In the genomic region with DNA sequence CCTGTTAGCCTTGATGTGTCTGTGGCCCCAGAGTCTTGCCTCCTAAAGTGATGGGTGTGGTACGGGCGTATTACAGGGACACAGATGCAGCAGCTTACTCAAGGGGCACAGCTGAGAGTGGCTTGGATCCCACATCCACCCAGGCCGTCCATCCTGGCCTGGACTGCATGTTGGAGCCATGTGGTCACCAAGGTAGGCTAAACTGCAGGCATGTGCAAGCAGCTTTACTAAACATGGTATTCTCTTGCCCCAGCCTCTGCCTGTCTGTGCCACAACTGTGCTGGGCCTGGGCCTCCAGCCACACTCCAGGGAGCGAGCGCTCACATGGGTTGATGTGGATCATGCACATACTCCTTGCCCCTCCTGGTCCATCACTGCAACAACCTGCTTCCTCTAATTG, we compare ENCODE assay signal across 30 cellular contexts. TPM values are rescaled to one million over a fixed set of nuclear protein-coding genes. Genes with fewer than 3 reads are reported as not detected.
DNase-seq lines count a peak whose midpoint lies in the region; ATAC-seq and TF ChIP-seq lines count a peak whose summit lies in the region.
"Had no signal": no experiment of that assay in that cellular context is flagged by ENCODE, and none has a peak within 500 bp of the region (broad histone marks: within the 10 kb centered on the region; RNA-seq: fewer than 3 reads in every experiment).

No MANE protein-coding gene starts in this region.

- H3K36me3 Mint-ChIP-seq in natural killer cell treated with Interleukin-12 subunit alpha and Interleukin-12 subunit beta and Interleukin-15 and Interleukin-18, amount 100 ng/mL, for 72 hours, result no peaks in the 10 kb centered on the region
- no peaks in the 10 kb centered on the region for H3K36me3 Mint-ChIP-seq in natural killer cell

- H3K9me3 Mint-ChIP-seq in natural killer cell treated with Interleukin-12 subunit alpha and Interleukin-12 subunit beta and Interleukin-15 and Interleukin-18, amount 100 ng/mL, for 72 hours, result no peaks in the 10 kb centered on the region
- H3K9me3 Mint-ChIP-seq in natural killer cell, result no peaks in the 10 kb centered on the region
- H3K9me3 Mint-ChIP-seq: CD8-positive, alpha-beta T cell had no signal

- H3K9me3 ChIP-seq in right lobe of liver (no peaks in the 10 kb centered on the region), spleen (no peaks in the 10 kb centered on the region)
- H3K9me3 ChIP-seq: A549, Caco-2, SJSA1 had no signal

- TF ChIP-seq CTCF in natural killer cell (IDR thresholded peaks at IDR 0.05) (no peak), right lobe of liver (IDR thresholded peaks at IDR 0.05) (no peak), spleen (IDR thresholded peaks at IDR 0.05 in 8 of 11, conservative IDR thresholded peaks at IDR 0.05 in 3 of 11) (no peak)

- no peak for ATAC-seq in natural killer cell treated with Interleukin-12 subunit alpha and Interleukin-12 subunit beta and Interleukin-15 and Interleukin-18, amount 100 ng/mL, for 72 hours
- ATAC-seq in natural killer cell, result no peak
- no peak for ATAC-seq in right lobe of liver
- ATAC-seq in GM18870 (IDR thresholded peaks at IDR 0.05; ENCODE audit: unreplicated experiment), result no peak
- no peak for ATAC-seq in GM21737 (IDR thresholded peaks at IDR 0.05; ENCODE audit: unreplicated experiment)
- ATAC-seq: A549; CD8-positive, alpha-beta T cell; GM12878; HCT116; Right ventricle myocardium inferior had no signal

- H3K27ac Mint-ChIP-seq in natural killer cell treated with Interleukin-12 subunit alpha and Interleukin-12 subunit beta and Interleukin-15 and Interleukin-18, amount 100 ng/mL, for 72 hours, result no peak overlapping the region
- H3K27ac Mint-ChIP-seq in natural killer cell, result no peak overlapping the region
- H3K27ac Mint-ChIP-seq: CD8-positive, alpha-beta T cell had no signal

- H3K4me1 ChIP-seq in right lobe of liver (no peaks in the 10 kb centered on the region), spleen (peaks cover 0 to 7% (median 0%) of the 10 kb centered on the region in 6 donors)
- H3K4me1 ChIP-seq: A549, Caco-2 had no signal

- peak; percentile 38 for DNase-seq in natural killer cell treated with Interleukin-12 subunit alpha and Interleukin-12 subunit beta and Interleukin-15 and Interleukin-18, amount 100 ng/mL, for 72 hours (ENCODE audit: low spot score)
- DNase-seq in natural killer cell, result no peak
- peak in 2 of 3 donors; percentile 15 to 28 for DNase-seq in right lobe of liver
- peak; percentile 41 for DNase-seq in spleen
- no peak for DNase-seq in activated T-cell treated with anti-CD3 and anti-CD28 coated beads, Interleukin-2, amount 50 U/mL, for 1 hour
- DNase-seq: AML-193; C1 segment of cervical spinal cord; Caco-2; CD8-positive, alpha-beta T cell; DMS 273 treated with DMSO at 0.1 percent for 48 hours; DMS79; EL; GDM1; IMR-90; KG1; MM.1S; NCI-H2029; NCI-H446; NCI-H524 treated with DMSO at 0.1 percent for 48 hours; NCI-H82; NK-92 treated with Interleukin-12 subunit alpha and Interleukin-12 subunit beta, amount 100 ng/mL, for 24 hours; PC-9 had no signal

- TF ChIP-seq POLR2A in right lobe of liver (IDR thresholded peaks at IDR 0.05) (no peak), spleen (IDR thresholded peaks at IDR 0.05) (no peak)

- H3K27ac ChIP-seq in right lobe of liver (no peak overlapping the region), spleen (no peak overlapping the region)
- H3K27ac ChIP-seq: A549, PC-9, SJSA1 had no signal

- H3K36me3 ChIP-seq in right lobe of liver (peaks cover 0 to 7% (median 0%) of the 10 kb centered on the region in 4 donors), spleen (peaks cover 0 to 48% (median 9%) of the 10 kb centered on the region in 6 donors)
- H3K36me3 ChIP-seq: SJSA1 had no signal

- no peaks in the 10 kb centered on the region for H3K27me3 ChIP-seq in right lobe of liver
- H3K27me3 ChIP-seq in spleen (replicated peaks in 1 of 7), result peaks cover 0 to 6% (median 0%) of the 10 kb centered on the region in 7 donors
- H3K27me3 ChIP-seq: SJSA1 had no signal

- intact Hi-C loops in natural killer cell (cut with micrococcal nuclease) (no loop called here), right lobe of liver (cut with DNase I) (no loop called here), spleen (cut with DNase I; ENCODE audit: low total_unique reads) (loop anchor here (5.0 to 10.0 kb wide), 2 partner anchors 46 to 193 kb away; a partner anchor contains a TSS)

- peaks cover 0 to 3% of the 10 kb centered on the region in 2 donors for H3K4me1 Mint-ChIP-seq in natural killer cell treated with Interleukin-12 subunit alpha and Interleukin-12 subunit beta and Interleukin-15 and Interleukin-18, amount 100 ng/mL, for 72 hours (ENCODE audit: low read depth in 2 of 2)
- peaks cover 3 to 9% of the 10 kb centered on the region in 2 donors for H3K4me1 Mint-ChIP-seq in natural killer cell

- 100% methylated on average over 2 of the region's 5 CpGs for WGBS in right lobe of liver (ENCODE audit: insufficient coverage, low coverage, low lambda C conversion rate, missing lambda C conversion rate)
- 85 to 100% (median 92%) methylated on average over 5 of the region's 5 CpGs for WGBS in spleen, 5 donors

- no peak overlapping the region for H3K4me3 ChIP-seq in right lobe of liver
- no peak overlapping the region for H3K4me3 ChIP-seq in spleen
- H3K4me3 ChIP-seq: A549, GM12878, PC-9, SJSA1 had no signal

- peaks cover 12 to 16% of the 10 kb centered on the region in 2 donors for H3K27me3 Mint-ChIP-seq in natural killer cell treated with Interleukin-12 subunit alpha and Interleukin-12 subunit beta and Interleukin-15 and Interleukin-18, amount 100 ng/mL, for 72 hours
- H3K27me3 Mint-ChIP-seq in natural killer cell (ENCODE audit: low read depth in 2 of 2), result peaks cover 14 to 17% of the 10 kb centered on the region in 2 donors

- H3K4me3 Mint-ChIP-seq in natural killer cell treated with Interleukin-12 subunit alpha and Interleukin-12 subunit beta and Interleukin-15 and Interleukin-18, amount 100 ng/mL, for 72 hours, result no peak overlapping the region
- H3K4me3 Mint-ChIP-seq in natural killer cell, result no peak overlapping the region
- H3K4me3 Mint-ChIP-seq: CD8-positive, alpha-beta T cell had no signal

RNA-seq across cellular contexts. Expression of a gene that starts 6.1 kb away (rescaled TPM):
- not detected for total RNA-seq in natural killer cell treated with Interleukin-12 subunit alpha and Interleukin-12 subunit beta and Interleukin-15 and Interleukin-18, amount 100 ng/mL, for 72 hours
- total RNA-seq in natural killer cell (not detected), right lobe of liver (under 1 TPM in 2 of 6 experiments, not detected in 4; 0.18 to 0.37 TPM), spleen (under 1 TPM in 1 of 7 donors, not detected in 6; 0.39 TPM)
- under 1 TPM; 0.04 to 0.06 (median 0.05) TPM for polyA plus RNA-seq in spleen
- total RNA-seq: Caco-2; CD8-positive, alpha-beta T cell; GM12878; PC-9; RPMI7951; SJSA1 had no signal
- polyA plus RNA-seq: GM12878, IMR-90 had no signal

RNA-seq across cellular contexts. Expression of a gene that starts 7.0 kb away (rescaled TPM):
- total RNA-seq in natural killer cell treated with Interleukin-12 subunit alpha and Interleukin-12 subunit beta and Interleukin-15 and Interleukin-18, amount 100 ng/mL, for 72 hours, result 10 to 100 TPM in 1 of 2 donors, 1 to 10 TPM in 1; 3.7 to 11.9 TPM
- total RNA-seq in natural killer cell, result 1 to 10 TPM; 4.6 to 7.4 (median 5.6) TPM
- total RNA-seq in right lobe of liver, result 10 to 100 TPM; 13.5 to 19.4 (median 16.0) TPM
- total RNA-seq in spleen, result 10 to 100 TPM; 23.1 to 34.2 (median 28.2) TPM
- 10 to 100 TPM in 2 of 3 donors, 1 to 10 TPM in 1; 8.2 to 18.9 (median 16.5) TPM for polyA plus RNA-seq in spleen

RNA-seq across cellular contexts. Expression of a gene that starts 7.4 kb away (rescaled TPM):
- 10 to 100 TPM; 46.4 to 78.1 TPM for total RNA-seq in natural killer cell treated with Interleukin-12 subunit alpha and Interleukin-12 subunit beta and Interleukin-15 and Interleukin-18, amount 100 ng/mL, for 72 hours
- total RNA-seq in natural killer cell (10 to 100 TPM; 11.2 to 13.0 (median 12.7) TPM), right lobe of liver (10 to 100 TPM in 1 of 6 experiments, 1 to 10 TPM in 5; 5.2 to 10.8 (median 7.6) TPM), spleen (10 to 100 TPM in 6 of 7 donors, 1 to 10 TPM in 1; 9.5 to 20.6 (median 12.5) TPM)
- polyA plus RNA-seq in spleen, result 10 to 100 TPM; 18.5 to 26.6 (median 21.2) TPM

RNA-seq across cellular contexts. Expression of a gene that starts 18.1 kb away (rescaled TPM):
- total RNA-seq in natural killer cell treated with Interleukin-12 subunit alpha and Interleukin-12 subunit beta and Interleukin-15 and Interleukin-18, amount 100 ng/mL, for 72 hours, result 1 to 10 TPM; 7.9 to 8.4 TPM
- total RNA-seq in natural killer cell (10 to 100 TPM; 15.0 to 24.7 (median 18.4) TPM), right lobe of liver (10 to 100 TPM in 3 of 6 experiments, 1 to 10 TPM in 3; 6.5 to 19.2 (median 11.7) TPM), spleen (10 to 100 TPM; 17.1 to 24.6 (median 20.7) TPM)
- polyA plus RNA-seq in spleen, result 10 to 100 TPM; 12.8 to 41.7 (median 23.2) TPM

RNA-seq across cellular contexts. Expression of a gene that starts 24.7 kb away (rescaled TPM):
- 10 to 100 TPM; 28.0 to 33.2 TPM for total RNA-seq in natural killer cell treated with Interleukin-12 subunit alpha and Interleukin-12 subunit beta and Interleukin-15 and Interleukin-18, amount 100 ng/mL, for 72 hours
- total RNA-seq in natural killer cell (10 to 100 TPM; 32.8 to 42.2 (median 34.2) TPM), right lobe of liver (100 to 1,000 TPM in 4 of 6 experiments, 10 to 100 TPM in 2; 62.9 to 126 (median 109) TPM), spleen (10 to 100 TPM; 33.8 to 74.9 (median 56.3) TPM)
- 10 to 100 TPM; 60.1 to 71.4 (median 66.8) TPM for polyA plus RNA-seq in spleen

Comparison
In these comparisons a context has a peak if more than half of its experiments do, and no peak if none do; other contexts are left out.
1. DNase-seq: peak in natural killer cell treated with Interleukin-12 subunit alpha and Interleukin-12 subunit beta and Interleukin-15 and Interleukin-18, amount 100 ng/mL, for 72 hours (single experiment), right lobe of liver (2 of 3) and spleen (single experiment); none in natural killer cell (single experiment) and activated T-cell treated with anti-CD3 and anti-CD28 coated beads, Interleukin-2, amount 50 U/mL, for 1 hour (single experiment).